23 cellular contexts compared by ENCODE assay signal in the genomic region with DNA sequence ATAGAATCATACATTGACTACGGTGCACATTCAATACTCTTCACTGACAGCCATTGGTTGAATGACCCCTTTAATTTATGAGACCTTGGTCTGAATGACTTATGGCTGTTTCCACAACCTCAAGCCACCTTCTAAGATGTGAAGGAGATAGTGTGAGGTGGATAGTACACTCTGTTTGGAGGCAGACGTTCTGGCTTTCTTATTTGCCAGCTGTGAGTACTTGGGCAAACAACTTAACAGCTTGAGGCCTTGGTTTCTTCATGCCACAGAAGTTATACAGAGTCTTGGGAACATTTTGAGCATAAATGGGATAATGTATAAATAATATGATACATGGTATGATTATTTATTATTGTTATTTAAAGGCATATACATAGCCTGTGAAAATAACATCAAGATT.
"Had no signal": no experiment of that assay in that cellular context is flagged by ENCODE, and none has a peak within 500 bp of the region (broad histone marks: within the 10 kb centered on the region; RNA-seq: fewer than 3 reads in every experiment).

No MANE protein-coding gene starts in this region.

- ATAC-seq: activated CD8-positive, alpha-beta T cell treated with anti-CD3 and anti-CD28 coated beads for 36 hours; activated naive CD4-positive, alpha-beta T cell treated with anti-CD3 and anti-CD28 coated beads, Interleukin-2, amount 50 U/mL, for 72 hours; activated T-cell treated with anti-CD3 and anti-CD28 coated beads, Interleukin-2, amount 50 U/mL, for 4 hours; left ventricle myocardium superior; pancreas; right cardiac atrium; T-cell had no signal

- H3K27me3 Mint-ChIP-seq: activated CD8-positive, alpha-beta T cell treated with anti-CD3 and anti-CD28 coated beads for 36 hours; central memory CD8-positive, alpha-beta T cell had no signal

- H3K4me3 ChIP-seq: pancreas, testis had no signal

- H3K27ac ChIP-seq: epithelial cell of prostate, neutrophil, pancreas, testis had no signal

- H3K4me1 Mint-ChIP-seq: activated B cell treated with CpG ODN at 0.5 μM for 24 hours had no signal

- H3K27me3 ChIP-seq: neutrophil, pancreas, testis had no signal

- H3K27ac Mint-ChIP-seq: activated B cell treated with CpG ODN at 0.5 μM for 24 hours; activated CD8-positive, alpha-beta T cell treated with anti-CD3 and anti-CD28 coated beads for 36 hours; activated naive CD4-positive, alpha-beta T cell treated with anti-CD3 and anti-CD28 coated beads, Interleukin-2, amount 50 U/mL, for 72 hours; nephron; T-cell; T-helper 2 cell treated with Interferon-gamma antibody and Interleukin-4, amounts not matched to agents 5 μg/mL and 100 μg/mL, for 36 hours had no signal

- H3K4me1 ChIP-seq: pancreas had no signal

- H3K36me3 ChIP-seq: neutrophil, pancreas had no signal

- H3K9me3 Mint-ChIP-seq: activated B cell treated with CpG ODN at 0.5 μM for 24 hours; activated CD8-positive, alpha-beta T cell treated with anti-CD3 and anti-CD28 coated beads for 36 hours; activated naive CD4-positive, alpha-beta T cell treated with anti-CD3 and anti-CD28 coated beads, Interleukin-2, amount 50 U/mL, for 72 hours; activated T-cell treated with anti-CD3 and anti-CD28 coated beads, Interleukin-2, amount 50 U/mL, for 4 hours; central memory CD8-positive, alpha-beta T cell; nephron; T-cell; T-helper 2 cell treated with Interferon-gamma antibody and Interleukin-4, amounts not matched to agents 5 μg/mL and 100 μg/mL, for 36 hours had no signal

- H3K4me3 Mint-ChIP-seq: activated B cell treated with CpG ODN at 0.5 μM for 24 hours; activated CD8-positive, alpha-beta T cell treated with anti-CD3 and anti-CD28 coated beads for 36 hours; activated T-cell treated with anti-CD3 and anti-CD28 coated beads, Interleukin-2, amount 50 U/mL, for 4 hours; central memory CD8-positive, alpha-beta T cell; nephron; T-cell; T-helper 2 cell treated with Interferon-gamma antibody and Interleukin-4, amounts not matched to agents 5 μg/mL and 100 μg/mL, for 36 hours had no signal

- DNase-seq: activated B cell treated with CpG ODN at 0.5 μM for 24 hours; activated CD4-positive, alpha-beta T cell treated with anti-CD3 and anti-CD28 coated beads, Interleukin-2, amount 50 U/mL, for 1 hour; activated CD8-positive, alpha-beta T cell treated with anti-CD3 and anti-CD28 coated beads for 36 hours; activated naive CD4-positive, alpha-beta T cell; activated T-cell treated with anti-CD3 and anti-CD28 coated beads, Interleukin-2, amount 50 U/mL, for 4 hours; dermis blood vessel endothelial cell; effector CD4-positive, alpha-beta T cell; glutamatergic neuron; islet precursor cell; left ventricle myocardium superior; mammary epithelial cell; pancreas; right cardiac atrium; stimulated activated CD4-positive, alpha-beta T cell treated with anti-CD3 and anti-CD28 coated beads, Interleukin-2, amount 100 ng/mL, for 48 hours; stimulated activated naive CD4-positive, alpha-beta T cell treated with Interleukin-2 at 50 U/mL for 16 hours; T-cell; testis had no signal

- H3K9me3 ChIP-seq: neutrophil, pancreas, testis had no signal

- H3K36me3 Mint-ChIP-seq: T-cell had no signal
